6 cellular contexts compared by ENCODE assay signal in the genomic region with DNA sequence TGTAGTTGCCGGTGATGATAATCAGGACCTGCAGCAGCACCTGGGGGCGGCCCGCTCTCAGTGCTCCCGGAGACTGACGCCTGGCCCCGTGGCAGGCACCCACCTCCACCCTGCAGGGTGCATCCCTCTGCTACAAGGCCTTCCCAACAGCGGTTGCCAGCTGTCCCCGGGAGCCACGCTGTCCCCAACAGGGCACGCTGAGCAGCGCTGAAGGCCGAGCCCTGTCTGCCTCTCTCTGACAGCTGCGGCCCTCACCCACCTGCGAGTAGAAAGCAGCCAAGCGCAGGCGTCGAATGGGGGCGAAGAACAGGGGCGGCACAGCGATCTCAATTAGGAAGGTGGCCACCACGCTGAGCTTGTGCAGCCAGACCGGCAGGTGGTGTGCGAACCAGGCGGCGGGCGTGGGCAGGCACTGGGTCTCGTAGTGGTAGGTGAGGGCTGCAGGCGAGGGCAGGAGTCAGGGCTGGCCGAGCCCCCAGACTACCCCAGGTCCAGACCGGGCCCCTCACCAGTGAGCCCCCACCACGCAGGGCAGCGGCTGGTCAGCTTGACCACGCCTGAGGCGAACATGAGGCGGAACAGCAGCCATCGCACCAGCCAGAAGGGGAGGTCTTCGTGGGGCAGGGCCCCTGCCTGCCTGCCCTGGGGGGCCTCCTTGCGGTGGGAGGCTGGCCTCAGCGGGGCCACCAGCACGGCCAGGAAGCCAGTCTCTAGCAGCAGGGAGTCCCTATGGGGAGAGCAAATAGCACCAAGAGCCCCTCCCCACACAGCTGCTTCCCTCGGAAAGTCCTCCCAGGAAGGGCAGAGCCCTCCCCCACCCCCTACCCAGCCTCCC. TPM values are rescaled to one million over a fixed set of nuclear protein-coding genes. Genes with fewer than 3 reads are reported as not detected.
DNase-seq lines count a peak whose midpoint lies in the region; ATAC-seq and TF ChIP-seq lines count a peak whose summit lies in the region.

No MANE protein-coding gene starts in this region.

- no peak overlapping the region for H4K8ac ChIP-seq in neuronal stem cell (ENCODE audit: low read depth, low read length)

- intact Hi-C loops in HCT116 (cut with micrococcal nuclease): no loop called here
- intact Hi-C loops in posterior vena cava (cut with DNase I): loop anchor here in 1 of 2 donors (10.0 kb wide), 1 partner anchor 251 kb away; a partner anchor contains a TSS

- H4K91ac ChIP-seq in neuronal stem cell (ENCODE audit: low read depth, low read length, poor library complexity): no peak overlapping the region

- H3K4me2 ChIP-seq in HCT116 (ENCODE audit: low read length): peak overlapping the region; percentile 93
- H3K4me2 ChIP-seq in neuronal stem cell (ENCODE audit: insufficient read depth, low read length, poor library complexity, severe bottlenecking): peak overlapping the region; percentile 77

- POLR2A ChIA-PET in HCT116 (lab: Charles Lee): no interaction called here
- POLR2A ChIA-PET in activated naive CD8-positive, alpha-beta T cell treated with anti-CD3 and anti-CD28 coated beads, Interleukin-2, amount 10 ng/mL, durations not matched to agents 7 days and 5 days (lab: Charles Lee): interaction anchor here (0.9 to 1.9 kb wide), 2 partner anchors 35 to 42 kb away, joined by 3 to 7 read pairs; no protein-coding TSS in a partner anchor

- no peaks in the 10 kb centered on the region for H3K36me3 Mint-ChIP-seq in activated naive CD8-positive, alpha-beta T cell treated with anti-CD3 and anti-CD28 coated beads, Interleukin-2, amount 10 ng/mL, durations not matched to agents 7 days and 5 days

- H3K9me3 ChIP-seq in HCT116 (ENCODE audit: control insufficient read depth in 1 of 2, insufficient read depth in 1 of 2, low read depth in 1 of 2, low read length in 2 of 2) (no peaks in the 10 kb centered on the region), neuronal stem cell (replicated peaks in 1 of 2; ENCODE audit: control insufficient read depth in 2 of 2, insufficient read depth in 1 of 2, low read depth in 1 of 2, low read length in 2 of 2) (no peaks in the 10 kb centered on the region)

- no peak overlapping the region for H2BK15ac ChIP-seq in neuronal stem cell (ENCODE audit: low read length)

- no peaks in the 10 kb centered on the region for H4K20me1 ChIP-seq in HCT116 (ENCODE audit: insufficient read depth)

- no peak overlapping the region for H3K14ac ChIP-seq in neuronal stem cell (ENCODE audit: low read length)

- no CpG with 5 or more reads among the region's 41 CpGs for WGBS in neuronal stem cell (ENCODE audit: extremely low coverage in 2 of 2, insufficient read length in 2 of 2, insufficient replicate concordance in 1 of 2), 2 donors

- TF ChIP-seq RAD21 in HCT116 (IDR thresholded peaks at IDR 0.05; ENCODE audit: low read depth): no peak

- BruUV-seq in HCT116 (replicated peaks; lab: Mats Ljungman, UMichigan): no TSS peak

- no peak overlapping the region for H3K18ac ChIP-seq in neuronal stem cell (ENCODE audit: low read length)

- peaks cover 10% of the 10 kb centered on the region for H3K4me1 Mint-ChIP-seq in activated naive CD8-positive, alpha-beta T cell treated with anti-CD3 and anti-CD28 coated beads, Interleukin-2, amount 10 ng/mL, durations not matched to agents 7 days and 5 days

- peak overlapping the region; percentile 18; the same call in 1 of the 2 replicates for H3K27ac ChIP-seq in HCT116 (ENCODE audit: low read depth, low read length)
- no peak overlapping the region for H3K27ac ChIP-seq in neuronal stem cell (replicated peaks; ENCODE audit: low read length)

- CTCF ChIA-PET in HCT116 (lab: Charles Lee): no interaction called here

- H2BK5ac ChIP-seq in neuronal stem cell (ENCODE audit: low read length): no peak overlapping the region

- H3K79me1 ChIP-seq in neuronal stem cell (ENCODE audit: low read depth, low read length): peaks cover 18% of the 10 kb centered on the region

- no peak overlapping the region for H2BK12ac ChIP-seq in neuronal stem cell (ENCODE audit: low read length)

- H2AK5ac ChIP-seq in neuronal stem cell (ENCODE audit: low read depth, low read length): no peak overlapping the region

- H3K4me3 ChIP-seq in HCT116 (replicated peaks in 1 of 2; ENCODE audit: low read depth in 1 of 2, low read length in 2 of 2) (peak overlapping the region; percentile 67 to 99), neuronal stem cell (ENCODE audit: low read length in 2 of 2) (peak overlapping the region in 1 of 2 donors; percentile 69)

- H3K23ac ChIP-seq in neuronal stem cell (ENCODE audit: low read depth, low read length, poor library complexity): peak overlapping the region; percentile 65

- H3K4me1 ChIP-seq in HCT116 (ENCODE audit: control insufficient read depth in 1 of 2, insufficient read depth in 2 of 2, low read length in 2 of 2) (peaks cover 10 to 17% of the 10 kb centered on the region in 2 experiments), neuronal stem cell (ENCODE audit: control insufficient read depth in 2 of 2, insufficient read depth in 1 of 2, low read depth in 1 of 2, low read length in 2 of 2) (peaks cover 9 to 12% of the 10 kb centered on the region in 2 donors)

- H3K36me3 ChIP-seq in HCT116 (ENCODE audit: control insufficient read depth in 1 of 2, insufficient read depth in 2 of 2, low read length in 2 of 2) (peaks cover 0 to 8% of the 10 kb centered on the region in 2 experiments; a peak in 1 of 4 replicates), neuronal stem cell (replicated peaks in 1 of 2; ENCODE audit: control insufficient read depth in 2 of 2, insufficient read depth in 2 of 2, low read length in 2 of 2) (peaks cover 16 to 42% of the 10 kb centered on the region in 2 donors)

- H3K27me3 ChIP-seq in HCT116 (ENCODE audit: insufficient read depth, low read length): no peaks in the 10 kb centered on the region
- no peaks in the 10 kb centered on the region for H3K27me3 ChIP-seq in neuronal stem cell (ENCODE audit: control insufficient read depth in 3 of 3, insufficient read depth in 3 of 3, low read depth in 1 of 3, low read length in 3 of 3)

- TF ChIP-seq POLR2A in HCT116 (IDR thresholded peaks at IDR 0.05; ENCODE audit: borderline replicate concordance, extremely low read depth, insufficient read depth, insufficient read length): no peak

- H3K27me3 Mint-ChIP-seq in activated naive CD8-positive, alpha-beta T cell treated with anti-CD3 and anti-CD28 coated beads, Interleukin-2, amount 10 ng/mL, durations not matched to agents 7 days and 5 days: no peaks in the 10 kb centered on the region

- H3K4ac ChIP-seq in neuronal stem cell (ENCODE audit: low read length): no peak overlapping the region

- H3K4me3 Mint-ChIP-seq in activated naive CD8-positive, alpha-beta T cell treated with anti-CD3 and anti-CD28 coated beads, Interleukin-2, amount 10 ng/mL, durations not matched to agents 7 days and 5 days: peak overlapping the region; percentile 97

- H3K27ac Mint-ChIP-seq in activated naive CD8-positive, alpha-beta T cell treated with anti-CD3 and anti-CD28 coated beads, Interleukin-2, amount 10 ng/mL, durations not matched to agents 7 days and 5 days: peak overlapping the region; percentile 45

- RAD21 ChIA-PET in HCT116 (lab: Charles Lee; ENCODE audit: low non-redundant PET in 1 of 2, low total read pairs in 2 of 2, uncharacterized antibody in 2 of 2, unreplicated experiment in 2 of 2): no interaction called here

- ATAC-seq in HCT116 (no peak), HG02938 (IDR thresholded peaks at IDR 0.05; ENCODE audit: unreplicated experiment) (no peak), HG02610 (IDR thresholded peaks at IDR 0.05; ENCODE audit: unreplicated experiment) (no peak)
- ATAC-seq in activated naive CD8-positive, alpha-beta T cell treated with anti-CD3 and anti-CD28 coated beads, Interleukin-2, amount 10 ng/mL, durations not matched to agents 7 days and 5 days (ENCODE audit: low read depth): no peak

- H2BK120ac ChIP-seq in neuronal stem cell (ENCODE audit: low read depth, low read length): no peak overlapping the region

- DNase-seq in HCT116 (ENCODE audit: low read depth, low spot score): no peak
- peak; percentile 33 for DNase-seq in activated naive CD8-positive, alpha-beta T cell treated with anti-CD3 and anti-CD28 coated beads, Interleukin-2, amount 10 ng/mL, durations not matched to agents 7 days and 5 days
- DNase-seq in neuronal stem cell (ENCODE audit: low spot score): no peak
- DNase-seq in posterior vena cava (ENCODE audit: low spot score): no peak

- no peaks in the 10 kb centered on the region for H3K9me2 ChIP-seq in HCT116 (ENCODE audit: insufficient read depth)

- H3K9ac ChIP-seq in HCT116 (ENCODE audit: low read length): peak overlapping the region; percentile 94; the same call in 1 of the 2 replicates
- peak overlapping the region; percentile 44 for H3K9ac ChIP-seq in neuronal stem cell (ENCODE audit: low read depth, low read length, poor library complexity)

- H2AFZ ChIP-seq in HCT116 (ENCODE audit: low read depth, low read length, poor library complexity, severe bottlenecking) (no peak overlapping the region), neuronal stem cell (ENCODE audit: low read length) (no peak overlapping the region)

- peaks cover 44% of the 10 kb centered on the region for H3K79me2 ChIP-seq in HCT116 (ENCODE audit: insufficient read depth, low read length)

- no peak for TF ChIP-seq CTCF in HCT116 (IDR thresholded peaks at IDR 0.05 in 2 of 3, conservative IDR thresholded peaks at IDR 0.05 in 1 of 3; ENCODE audit: borderline replicate concordance in 1 of 3, insufficient read depth in 1 of 3, low read depth in 2 of 3, low read length in 2 of 3)

- H3K9me3 Mint-ChIP-seq in activated naive CD8-positive, alpha-beta T cell treated with anti-CD3 and anti-CD28 coated beads, Interleukin-2, amount 10 ng/mL, durations not matched to agents 7 days and 5 days: no peaks in the 10 kb centered on the region

RNA-seq across cellular contexts. Expression of a gene that starts 1.5 kb away (rescaled TPM):
- total RNA-seq in HCT116 (2021; ENCODE audit: unreplicated experiment): 56.9 TPM
- 42.4 and 45.3 TPM in 2 replicates for polyA plus RNA-seq in HCT116 (2012)
- total RNA-seq in activated naive CD8-positive, alpha-beta T cell treated with anti-CD3 and anti-CD28 coated beads, Interleukin-2, amount 10 ng/mL, durations not matched to agents 7 days and 5 days: 100 to 1,000 TPM; 128 to 141 TPM
- polyA plus RNA-seq in neuronal stem cell (2013, experiment 1 of 2): 29.8 TPM
- 30.2 TPM for polyA plus RNA-seq in neuronal stem cell (2013, experiment 2 of 2)
- 10 to 100 TPM; 39.0 to 53.3 TPM for total RNA-seq in posterior vena cava

RNA-seq across cellular contexts. Expression of a gene that starts 2.0 kb away (rescaled TPM):
- total RNA-seq in HCT116 (2021; ENCODE audit: unreplicated experiment) (99.1 TPM), posterior vena cava (10 to 100 TPM; 32.1 to 32.7 TPM)
- polyA plus RNA-seq in HCT116 (2012): 86.8 and 86.9 TPM in 2 replicates
- total RNA-seq in activated naive CD8-positive, alpha-beta T cell treated with anti-CD3 and anti-CD28 coated beads, Interleukin-2, amount 10 ng/mL, durations not matched to agents 7 days and 5 days: 100 to 1,000 TPM; 126 TPM
- polyA plus RNA-seq in neuronal stem cell (2013, experiment 1 of 2): 29.6 TPM
- 27.7 TPM for polyA plus RNA-seq in neuronal stem cell (2013, experiment 2 of 2)

RNA-seq across cellular contexts. Expression of a gene that starts 19.3 kb away (rescaled TPM):
- 0.39 TPM for total RNA-seq in HCT116 (2021; ENCODE audit: unreplicated experiment)
- polyA plus RNA-seq in HCT116 (2012): 0.17 and 0.56 TPM in 2 replicates
- not detected for total RNA-seq in activated naive CD8-positive, alpha-beta T cell treated with anti-CD3 and anti-CD28 coated beads, Interleukin-2, amount 10 ng/mL, durations not matched to agents 7 days and 5 days
- polyA plus RNA-seq in neuronal stem cell (2013, experiment 1 of 2): 0.33 TPM
- 0.26 TPM for polyA plus RNA-seq in neuronal stem cell (2013, experiment 2 of 2)
- total RNA-seq in posterior vena cava: not detected

RNA-seq across cellular contexts. Expression of a gene that starts 19.4 kb away (rescaled TPM):
- 7.0 TPM for total RNA-seq in HCT116 (2021; ENCODE audit: unreplicated experiment)
- 4.1 and 4.4 TPM in 2 replicates for polyA plus RNA-seq in HCT116 (2012)
- 10 to 100 TPM in 1 of 2 experiments, 1 to 10 TPM in 1; 8.1 to 12.8 TPM for total RNA-seq in activated naive CD8-positive, alpha-beta T cell treated with anti-CD3 and anti-CD28 coated beads, Interleukin-2, amount 10 ng/mL, durations not matched to agents 7 days and 5 days
- 0.50 TPM for polyA plus RNA-seq in neuronal stem cell (2013, experiment 1 of 2)
- polyA plus RNA-seq in neuronal stem cell (2013, experiment 2 of 2): 0.90 TPM
- 1 to 10 TPM in 1 of 2 donors, not detected in 1; 2.6 TPM for total RNA-seq in posterior vena cava

RNA-seq across cellular contexts. Expression of a gene that starts 23.8 kb away (rescaled TPM):
- total RNA-seq in HCT116 (2021; ENCODE audit: unreplicated experiment) (43.2 TPM), posterior vena cava (10 to 100 TPM; 52.8 to 63.8 TPM)
- polyA plus RNA-seq in HCT116 (2012): 34.8 and 47.0 TPM in 2 replicates
- 10 to 100 TPM; 86.3 to 94.5 TPM for total RNA-seq in activated naive CD8-positive, alpha-beta T cell treated with anti-CD3 and anti-CD28 coated beads, Interleukin-2, amount 10 ng/mL, durations not matched to agents 7 days and 5 days
- polyA plus RNA-seq in neuronal stem cell (2013, experiment 1 of 2): 3.0 TPM
- polyA plus RNA-seq in neuronal stem cell (2013, experiment 2 of 2): 2.9 TPM
